ENCODE assay signal across 19 cellular contexts in genomic region chr18:31156831-31157763, GRCh38. TPM values are rescaled to one million over a fixed set of nuclear protein-coding genes. Genes with fewer than 3 reads are reported as not detected.
DNase-seq lines count a peak whose midpoint lies in the region; ATAC-seq and TF ChIP-seq lines count a peak whose summit lies in the region.
"Had no signal": no experiment of that assay in that cellular context is flagged by ENCODE, and none has a peak within 500 bp of the region (broad histone marks: within the 10 kb centered on the region; RNA-seq: fewer than 3 reads in every experiment).

No MANE protein-coding gene starts in this region.

- H3K4me3 ChIP-seq in fibroblast of pulmonary artery (replicated peaks; ENCODE audit: low read depth, low read length): no peak overlapping the region
- H3K4me3 ChIP-seq: right atrium auricular region, SK-N-MC had no signal

- in situ Hi-C loops in GM13977 (cut with MboI; ENCODE audit: low pct_unique_long_range_greater_than_20kb, low sequenced_read_pairs, unreplicated experiment): no loop called here

- DNase-seq in D341Med (ENCODE audit: low spot score) (peak; percentile 18), NCI-H510A (lab: John Stamatoyannopoulos, UW) (peak; percentile 14), fibroblast of pulmonary artery (ENCODE audit: low read depth) (peak; percentile 46), omental fat pad (ENCODE audit: low spot score) (no peak), DMS79 treated with DMSO at 0.1 percent for 48 hours (lab: John Stamatoyannopoulos, UW) (no peak), HuH-7.5 (ENCODE audit: low spot score) (no peak), GM13977 (ENCODE audit: low spot score) (no peak)
- DNase-seq: activated CD8-positive, alpha-beta T cell treated with anti-CD3 and anti-CD28 coated beads for 36 hours; GOT3; head of caudate nucleus; naive B cell; NCI-H1436 treated with DMSO at 0.1 percent for 48 hours; NCI-H446; stimulated activated CD4-positive, alpha-beta T cell treated with anti-CD3 and anti-CD28 coated beads, Interleukin-2, amount 100 ng/mL, for 24 hours had no signal

- ATAC-seq in omental fat pad (ENCODE audit: low FRiP score): peak; percentile 71
- no peak for ATAC-seq in HG02623 (IDR thresholded peaks at IDR 0.05; ENCODE audit: unreplicated experiment)
- ATAC-seq: activated CD8-positive, alpha-beta T cell treated with anti-CD3 and anti-CD28 coated beads for 36 hours; left lobe of liver had no signal

- no peak for TF ChIP-seq CTCF in fibroblast of pulmonary artery (IDR thresholded peaks at IDR 0.05; ENCODE audit: low read length, missing control alignments)
- TF ChIP-seq CTCF in omental fat pad (IDR thresholded peaks at IDR 0.05): no peak
- TF ChIP-seq CTCF in GM13977 (IDR thresholded peaks at IDR 0.05; ENCODE audit: extremely low read depth, insufficient read depth, missing control alignments): no peak

RNA-seq across cellular contexts. Expression of gene DSC1, which starts 5.6 kb away (rescaled TPM):
- under 1 TPM in 1 of 4 donors, not detected in 3; 0.09 TPM for total RNA-seq in omental fat pad
- total RNA-seq: activated T-helper 1 cell treated with anti-CD3 and anti-CD28 coated beads, Interleukin-12 subunit alpha, Interleukin-12 subunit beta, Interleukin-2, Interleukin-4 antibody, amounts not matched to agents 30 ng/mL and 10 ng/mL and 1 ng/mL, durations not matched to agents 14 hours and 24 hours and 36 hours; left lobe of liver had no signal

RNA-seq across cellular contexts. Expression of gene DSC2, which starts 54.9 kb away (rescaled TPM):
- total RNA-seq in omental fat pad: 10 to 100 TPM; 10.9 to 15.1 (median 12.4) TPM
- total RNA-seq: activated CD8-positive, alpha-beta T cell treated with anti-CD3 and anti-CD28 coated beads for 36 hours; activated T-helper 1 cell treated with anti-CD3 and anti-CD28 coated beads, Interleukin-12 subunit alpha, Interleukin-12 subunit beta, Interleukin-2, Interleukin-4 antibody, amounts not matched to agents 30 ng/mL and 10 ng/mL and 1 ng/mL, durations not matched to agents 14 hours and 24 hours and 36 hours had no signal

Comparison
In these comparisons a context has a peak if more than half of its experiments do, and no peak if none do; other contexts are left out.
1. DNase-seq: peak in D341Med (single experiment), NCI-H510A (single experiment) and fibroblast of pulmonary artery (single experiment); none in omental fat pad (single experiment), DMS79 treated with DMSO at 0.1 percent for 48 hours (single experiment), HuH-7.5 (single experiment) and GM13977 (single experiment).